ENCODE assay signal across 24 cellular contexts in genomic region chr4:36573441-36573840, GRCh38.
"Had no signal": no experiment of that assay in that cellular context is flagged by ENCODE, and none has a peak within 500 bp of the region (broad histone marks: within the 10 kb centered on the region; RNA-seq: fewer than 3 reads in every experiment).

No MANE protein-coding gene starts in this region.

- ATAC-seq: foreskin keratinocyte; gastroesophageal sphincter; heart left ventricle; left lobe of liver; mucosa of descending colon; natural killer cell treated with Interleukin-12 subunit alpha and Interleukin-12 subunit beta and Interleukin-15 and Interleukin-18, amount 100 ng/mL, for 72 hours; pancreas; right lobe of liver; stimulated activated naive B cell treated with anti-CD40 and anti-IgM and Interleukin-4, amounts not matched to agents 10 μg/mL and 1 μg/mL and 100 μg/mL, for 72 hours had no signal

- H3K27ac ChIP-seq: esophagus muscularis mucosa, foreskin keratinocyte, gastroesophageal sphincter, heart left ventricle, hepatocyte, neutrophil, pancreas, right lobe of liver, thoracic aorta, tibial nerve, upper lobe of left lung, uterus had no signal

- H3K27me3 ChIP-seq: esophagus muscularis mucosa, foreskin keratinocyte, gastroesophageal sphincter, heart left ventricle, hepatocyte, neutrophil, pancreas, right lobe of liver, tibial nerve, upper lobe of left lung, uterus had no signal

- H3K4me3 ChIP-seq: esophagus muscularis mucosa, gastroesophageal sphincter, heart left ventricle, hepatocyte, mucosa of descending colon, pancreas, right lobe of liver, thoracic aorta, tibial nerve, upper lobe of left lung, uterus had no signal

- H3K9me3 ChIP-seq: neutrophil, pancreas, right lobe of liver, uterus had no signal

- DNase-seq: effector memory CD4-positive, alpha-beta T cell; foreskin keratinocyte; heart left ventricle; kidney; mesenchymal stem cell; mucosa of descending colon; naive B cell; pancreas; retina; right lobe of liver; small intestine; stimulated activated CD4-positive, alpha-beta T cell treated with anti-CD3 and anti-CD28 coated beads, Interleukin-15, amount 100 ng/mL, for 24 hours; stimulated activated CD4-positive, alpha-beta T cell treated with anti-CD3 and anti-CD28 coated beads, Interleukin-2, amount 100 ng/mL, for 48 hours; stimulated activated naive B cell treated with anti-CD40 and anti-IgM and Interleukin-4, amounts not matched to agents 10 μg/mL and 1 μg/mL and 100 μg/mL, for 72 hours; upper lobe of left lung; uterus had no signal

- H3K36me3 ChIP-seq: esophagus muscularis mucosa, gastroesophageal sphincter, heart left ventricle, neutrophil, pancreas, right lobe of liver, thoracic aorta, tibial nerve, upper lobe of left lung, uterus had no signal
